In genomic region chr4:19689511-19689910, GRCh38 we compare ENCODE assay signal across 12 cellular contexts.
DNase-seq lines count a peak whose midpoint lies in the region; ATAC-seq, FAIRE-seq and TF ChIP-seq lines count a peak whose summit lies in the region.
"Had no signal": no experiment of that assay in that cellular context is flagged by ENCODE, and none has a peak within 500 bp of the region (broad histone marks: within the 10 kb centered on the region; RNA-seq: fewer than 3 reads in every experiment).

No MANE protein-coding gene starts in this region.

- WGBS in gastroesophageal sphincter (ENCODE audit: low coverage in 1 of 2), 2 donors: 18 to 43% methylated on average over 3 of the region's 3 CpGs

- peak; percentile 36 for ATAC-seq in gastroesophageal sphincter

- no peaks in the 10 kb centered on the region for H3K36me3 ChIP-seq in gastroesophageal sphincter

- no peak for TF ChIP-seq EP300 in gastroesophageal sphincter (IDR thresholded peaks at IDR 0.05)

- peak; percentile 50 for DNase-seq in HCEC 1CT
- peak; percentile 53 for DNase-seq in amniotic stem cell (lab: John Stamatoyannopoulos, UW)
- DNase-seq in stromal cell of bone marrow (ENCODE audit: low read depth): peak; percentile 25
- DNase-seq in activated naive CD4-positive, alpha-beta T cell treated with Interleukin-2 at 50 U/mL for 16 hours: no peak
- no peak for DNase-seq in germinal center (ENCODE audit: low spot score)
- no peak for DNase-seq in T-helper 2 cell
- no peak for DNase-seq in frontal cortex (ENCODE audit: low spot score in 2 of 2)
- DNase-seq: activated T-cell treated with anti-CD3 and anti-CD28 coated beads for 4 hours, NCI-H524 treated with DMSO at 0.1 percent for 48 hours, SHP77 had no signal

- no peak for TF ChIP-seq POLR2A in gastroesophageal sphincter (IDR thresholded peaks at IDR 0.05)

- TF ChIP-seq CTCF in gastroesophageal sphincter (IDR thresholded peaks at IDR 0.05): no peak

- H3K4me1 ChIP-seq in gastroesophageal sphincter: peaks cover 0 to 3% (median 0%) of the 10 kb centered on the region in 3 donors

- no peak for FAIRE-seq in frontal cortex (lab: Jason Lieb, UNC)
- FAIRE-seq: D721Med had no signal

- H3K9me3 ChIP-seq in gastroesophageal sphincter: no peaks in the 10 kb centered on the region

- no peaks in the 10 kb centered on the region for H3K27me3 ChIP-seq in gastroesophageal sphincter

- H3K4me3 ChIP-seq in gastroesophageal sphincter: no peak overlapping the region

- H3K27ac ChIP-seq in gastroesophageal sphincter: no peak overlapping the region

Comparison
In these comparisons a context has a peak if more than half of its experiments do, and no peak if none do; other contexts are left out.
1. DNase-seq: peak in HCEC 1CT (single experiment), amniotic stem cell (single experiment) and stromal cell of bone marrow (single experiment); none in activated naive CD4-positive, alpha-beta T cell treated with Interleukin-2 at 50 U/mL for 16 hours (single experiment), germinal center (single experiment), T-helper 2 cell (0 of 5) and frontal cortex (0 of 2).